2 cellular contexts compared by ENCODE assay signal in the genomic region with DNA sequence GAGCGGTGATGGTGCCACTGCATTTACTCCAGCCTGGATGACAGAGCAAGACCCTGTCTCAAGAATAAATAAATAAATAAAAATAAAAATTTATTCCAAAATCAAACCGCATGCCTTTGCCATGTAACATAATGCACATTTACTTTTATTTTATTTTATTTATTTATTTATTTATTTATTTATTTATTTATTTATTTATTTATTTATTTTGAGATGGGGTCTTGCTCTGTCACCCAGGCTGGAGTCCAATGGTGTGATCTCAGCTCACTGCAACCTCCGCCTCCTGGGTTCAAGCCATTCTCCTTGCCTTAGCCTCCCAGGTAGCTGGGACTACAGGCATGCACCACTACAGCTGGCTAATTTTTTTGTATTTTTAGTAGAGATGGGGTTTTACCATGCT.
TF ChIP-seq lines count a peak whose summit lies in the region.

No MANE protein-coding gene starts in this region.

TF ChIP-seq in A549, 52 proteins besides CTCF, POLR2A, EP300 and RAD21:
- TF ChIP-seq ZC3H11A (IDR thresholded peaks at IDR 0.05): peak; percentile 30

TF ChIP-seq in HEK293, 187 proteins besides CTCF, POLR2A, EP300 and RAD21:
- TF ChIP-seq ZBTB21 (tag by site-specific recombination; IDR thresholded peaks at IDR 0.05): peak; percentile 52
- TF ChIP-seq ZNF426 (tag by site-specific recombination; IDR thresholded peaks at IDR 0.05): peak; percentile 98
- TF ChIP-seq ZNF510 (tag by site-specific recombination; IDR thresholded peaks at IDR 0.05; ENCODE audit: insufficient replicate concordance): peak; percentile 79
- peak; percentile 83 for TF ChIP-seq ZNF140 (tag by site-specific recombination; IDR thresholded peaks at IDR 0.05)
- TF ChIP-seq GLI2 (tag by site-specific recombination; IDR thresholded peaks at IDR 0.05; ENCODE audit: borderline replicate concordance, low read depth): peak; percentile 59; the same call in 1 of the 2 replicates
- TF ChIP-seq, protein P1, sequence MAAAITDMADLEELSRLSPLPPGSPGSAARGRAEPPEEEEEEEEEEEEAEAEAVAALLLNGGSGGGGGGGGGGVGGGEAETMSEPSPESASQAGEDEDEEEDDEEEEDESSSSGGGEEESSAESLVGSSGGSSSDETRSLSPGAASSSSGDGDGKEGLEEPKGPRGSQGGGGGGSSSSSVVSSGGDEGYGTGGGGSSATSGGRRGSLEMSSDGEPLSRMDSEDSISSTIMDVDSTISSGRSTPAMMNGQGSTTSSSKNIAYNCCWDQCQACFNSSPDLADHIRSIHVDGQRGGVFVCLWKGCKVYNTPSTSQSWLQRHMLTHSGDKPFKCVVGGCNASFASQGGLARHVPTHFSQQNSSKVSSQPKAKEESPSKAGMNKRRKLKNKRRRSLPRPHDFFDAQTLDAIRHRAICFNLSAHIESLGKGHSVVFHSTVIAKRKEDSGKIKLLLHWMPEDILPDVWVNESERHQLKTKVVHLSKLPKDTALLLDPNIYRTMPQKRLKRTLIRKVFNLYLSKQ (tag by site-specific recombination; IDR thresholded peaks at IDR 0.05; ENCODE audit: borderline replicate concordance): 0 out of 2 replicates have a peak, but pooled peaks have one; percentile 83
- peak; percentile 66; the same call in 1 of the 2 replicates for TF ChIP-seq ZNF433 (tag by site-specific recombination; IDR thresholded peaks at IDR 0.05; ENCODE audit: low read depth)
- TF ChIP-seq ZNF560 (tag by site-specific recombination; IDR thresholded peaks at IDR 0.05; ENCODE audit: borderline replicate concordance): peak; percentile 71
- 0 out of 2 replicates have a peak, but pooled peaks have one; percentile 73 for TF ChIP-seq ZNF501 (tag by site-specific recombination; IDR thresholded peaks at IDR 0.05)
- TF ChIP-seq ZNF664 (tag by site-specific recombination; IDR thresholded peaks at IDR 0.05): peak; percentile 76
- TF ChIP-seq GFI1B (tag by site-specific recombination; IDR thresholded peaks at IDR 0.05): peak; percentile 48; the same call in 1 of the 2 replicates
- TF ChIP-seq ZBTB1 (tag by site-specific recombination; IDR thresholded peaks at IDR 0.05): 0 out of 2 replicates have a peak, but pooled peaks have one; percentile 67
- TF ChIP-seq, protein P2, sequence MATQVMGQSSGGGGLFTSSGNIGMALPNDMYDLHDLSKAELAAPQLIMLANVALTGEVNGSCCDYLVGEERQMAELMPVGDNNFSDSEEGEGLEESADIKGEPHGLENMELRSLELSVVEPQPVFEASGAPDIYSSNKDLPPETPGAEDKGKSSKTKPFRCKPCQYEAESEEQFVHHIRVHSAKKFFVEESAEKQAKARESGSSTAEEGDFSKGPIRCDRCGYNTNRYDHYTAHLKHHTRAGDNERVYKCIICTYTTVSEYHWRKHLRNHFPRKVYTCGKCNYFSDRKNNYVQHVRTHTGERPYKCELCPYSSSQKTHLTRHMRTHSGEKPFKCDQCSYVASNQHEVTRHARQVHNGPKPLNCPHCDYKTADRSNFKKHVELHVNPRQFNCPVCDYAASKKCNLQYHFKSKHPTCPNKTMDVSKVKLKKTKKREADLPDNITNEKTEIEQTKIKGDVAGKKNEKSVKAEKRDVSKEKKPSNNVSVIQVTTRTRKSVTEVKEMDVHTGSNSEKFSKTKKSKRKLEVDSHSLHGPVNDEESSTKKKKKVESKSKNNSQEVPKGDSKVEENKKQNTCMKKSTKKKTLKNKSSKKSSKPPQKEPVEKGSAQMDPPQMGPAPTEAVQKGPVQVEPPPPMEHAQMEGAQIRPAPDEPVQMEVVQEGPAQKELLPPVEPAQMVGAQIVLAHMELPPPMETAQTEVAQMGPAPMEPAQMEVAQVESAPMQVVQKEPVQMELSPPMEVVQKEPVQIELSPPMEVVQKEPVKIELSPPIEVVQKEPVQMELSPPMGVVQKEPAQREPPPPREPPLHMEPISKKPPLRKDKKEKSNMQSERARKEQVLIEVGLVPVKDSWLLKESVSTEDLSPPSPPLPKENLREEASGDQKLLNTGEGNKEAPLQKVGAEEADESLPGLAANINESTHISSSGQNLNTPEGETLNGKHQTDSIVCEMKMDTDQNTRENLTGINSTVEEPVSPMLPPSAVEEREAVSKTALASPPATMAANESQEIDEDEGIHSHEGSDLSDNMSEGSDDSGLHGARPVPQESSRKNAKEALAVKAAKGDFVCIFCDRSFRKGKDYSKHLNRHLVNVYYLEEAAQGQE (tag by site-specific recombination; IDR thresholded peaks at IDR 0.05): peak; percentile 75
- peak; percentile 51 for TF ChIP-seq ZNF654 (tag by site-specific recombination; IDR thresholded peaks at IDR 0.05; ENCODE audit: low read depth)
- peak; percentile 63; the same call in 1 of the 2 replicates for TF ChIP-seq ZNF629 (tag by site-specific recombination; IDR thresholded peaks at IDR 0.05)
- TF ChIP-seq, protein P3, sequence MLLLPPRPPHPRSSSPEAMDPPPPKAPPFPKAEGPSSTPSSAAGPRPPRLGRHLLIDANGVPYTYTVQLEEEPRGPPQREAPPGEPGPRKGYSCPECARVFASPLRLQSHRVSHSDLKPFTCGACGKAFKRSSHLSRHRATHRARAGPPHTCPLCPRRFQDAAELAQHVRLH (tag by site-specific recombination; IDR thresholded peaks at IDR 0.05): 0 out of 2 replicates have a peak, but pooled peaks have one; percentile 40
- TF ChIP-seq ZFP37 (tag by site-specific recombination; IDR thresholded peaks at IDR 0.05): peak; percentile 80; the same call in 1 of the 2 replicates
- 0 out of 2 replicates have a peak, but pooled peaks have one; percentile 50 for TF ChIP-seq RBAK (tag by site-specific recombination; IDR thresholded peaks at IDR 0.05)
- TF ChIP-seq SP3 (tag by site-specific recombination; IDR thresholded peaks at IDR 0.05): 0 out of 2 replicates have a peak, but pooled peaks have one; percentile 27
- peak; percentile 98 for TF ChIP-seq ZNF202 (tag by site-specific recombination; IDR thresholded peaks at IDR 0.05; ENCODE audit: borderline replicate concordance)
- 0 out of 2 replicates have a peak, but pooled peaks have one; percentile 57 for TF ChIP-seq ZNF138 (tag by site-specific recombination; IDR thresholded peaks at IDR 0.05; ENCODE audit: borderline replicate concordance)
- TF ChIP-seq ZNF223 (tag by site-specific recombination; IDR thresholded peaks at IDR 0.05): peak; percentile 68; the same call in 1 of the 2 replicates
- peak; percentile 79 for TF ChIP-seq ZNF529 (tag by site-specific recombination; IDR thresholded peaks at IDR 0.05; ENCODE audit: insufficient replicate concordance)
- peak; percentile 97 for TF ChIP-seq ZNF555 (tag by site-specific recombination; conservative IDR thresholded peaks at IDR 0.05)
- TF ChIP-seq, protein P4, sequence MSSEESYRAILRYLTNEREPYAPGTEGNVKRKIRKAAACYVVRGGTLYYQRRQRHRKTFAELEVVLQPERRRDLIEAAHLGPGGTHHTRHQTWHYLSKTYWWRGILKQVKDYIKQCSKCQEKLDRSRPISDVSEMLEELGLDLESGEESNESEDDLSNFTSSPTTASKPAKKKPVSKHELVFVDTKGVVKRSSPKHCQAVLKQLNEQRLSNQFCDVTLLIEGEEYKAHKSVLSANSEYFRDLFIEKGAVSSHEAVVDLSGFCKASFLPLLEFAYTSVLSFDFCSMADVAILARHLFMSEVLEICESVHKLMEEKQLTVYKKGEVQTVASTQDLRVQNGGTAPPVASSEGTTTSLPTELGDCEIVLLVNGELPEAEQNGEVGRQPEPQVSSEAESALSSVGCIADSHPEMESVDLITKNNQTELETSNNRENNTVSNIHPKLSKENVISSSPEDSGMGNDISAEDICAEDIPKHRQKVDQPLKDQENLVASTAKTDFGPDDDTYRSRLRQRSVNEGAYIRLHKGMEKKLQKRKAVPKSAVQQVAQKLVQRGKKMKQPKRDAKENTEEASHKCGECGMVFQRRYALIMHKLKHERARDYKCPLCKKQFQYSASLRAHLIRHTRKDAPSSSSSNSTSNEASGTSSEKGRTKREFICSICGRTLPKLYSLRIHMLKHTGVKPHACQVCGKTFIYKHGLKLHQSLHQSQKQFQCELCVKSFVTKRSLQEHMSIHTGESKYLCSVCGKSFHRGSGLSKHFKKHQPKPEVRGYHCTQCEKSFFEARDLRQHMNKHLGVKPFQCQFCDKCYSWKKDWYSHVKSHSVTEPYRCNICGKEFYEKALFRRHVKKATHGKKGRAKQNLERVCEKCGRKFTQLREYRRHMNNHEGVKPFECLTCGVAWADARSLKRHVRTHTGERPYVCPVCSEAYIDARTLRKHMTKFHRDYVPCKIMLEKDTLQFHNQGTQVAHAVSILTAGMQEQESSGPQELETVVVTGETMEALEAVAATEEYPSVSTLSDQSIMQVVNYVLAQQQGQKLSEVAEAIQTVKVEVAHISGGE (tag by site-specific recombination; conservative IDR thresholded peaks at IDR 0.05; ENCODE audit: low read depth): peak; percentile 87
- TF ChIP-seq ZNF394 (tag by site-specific recombination; IDR thresholded peaks at IDR 0.05; ENCODE audit: borderline replicate concordance): peak; percentile 98
- 0 out of 2 replicates have a peak, but pooled peaks have one; percentile 34 for TF ChIP-seq KLF7 (tag by site-specific recombination; IDR thresholded peaks at IDR 0.05; ENCODE audit: borderline replicate concordance)
- TF ChIP-seq, protein P5, sequence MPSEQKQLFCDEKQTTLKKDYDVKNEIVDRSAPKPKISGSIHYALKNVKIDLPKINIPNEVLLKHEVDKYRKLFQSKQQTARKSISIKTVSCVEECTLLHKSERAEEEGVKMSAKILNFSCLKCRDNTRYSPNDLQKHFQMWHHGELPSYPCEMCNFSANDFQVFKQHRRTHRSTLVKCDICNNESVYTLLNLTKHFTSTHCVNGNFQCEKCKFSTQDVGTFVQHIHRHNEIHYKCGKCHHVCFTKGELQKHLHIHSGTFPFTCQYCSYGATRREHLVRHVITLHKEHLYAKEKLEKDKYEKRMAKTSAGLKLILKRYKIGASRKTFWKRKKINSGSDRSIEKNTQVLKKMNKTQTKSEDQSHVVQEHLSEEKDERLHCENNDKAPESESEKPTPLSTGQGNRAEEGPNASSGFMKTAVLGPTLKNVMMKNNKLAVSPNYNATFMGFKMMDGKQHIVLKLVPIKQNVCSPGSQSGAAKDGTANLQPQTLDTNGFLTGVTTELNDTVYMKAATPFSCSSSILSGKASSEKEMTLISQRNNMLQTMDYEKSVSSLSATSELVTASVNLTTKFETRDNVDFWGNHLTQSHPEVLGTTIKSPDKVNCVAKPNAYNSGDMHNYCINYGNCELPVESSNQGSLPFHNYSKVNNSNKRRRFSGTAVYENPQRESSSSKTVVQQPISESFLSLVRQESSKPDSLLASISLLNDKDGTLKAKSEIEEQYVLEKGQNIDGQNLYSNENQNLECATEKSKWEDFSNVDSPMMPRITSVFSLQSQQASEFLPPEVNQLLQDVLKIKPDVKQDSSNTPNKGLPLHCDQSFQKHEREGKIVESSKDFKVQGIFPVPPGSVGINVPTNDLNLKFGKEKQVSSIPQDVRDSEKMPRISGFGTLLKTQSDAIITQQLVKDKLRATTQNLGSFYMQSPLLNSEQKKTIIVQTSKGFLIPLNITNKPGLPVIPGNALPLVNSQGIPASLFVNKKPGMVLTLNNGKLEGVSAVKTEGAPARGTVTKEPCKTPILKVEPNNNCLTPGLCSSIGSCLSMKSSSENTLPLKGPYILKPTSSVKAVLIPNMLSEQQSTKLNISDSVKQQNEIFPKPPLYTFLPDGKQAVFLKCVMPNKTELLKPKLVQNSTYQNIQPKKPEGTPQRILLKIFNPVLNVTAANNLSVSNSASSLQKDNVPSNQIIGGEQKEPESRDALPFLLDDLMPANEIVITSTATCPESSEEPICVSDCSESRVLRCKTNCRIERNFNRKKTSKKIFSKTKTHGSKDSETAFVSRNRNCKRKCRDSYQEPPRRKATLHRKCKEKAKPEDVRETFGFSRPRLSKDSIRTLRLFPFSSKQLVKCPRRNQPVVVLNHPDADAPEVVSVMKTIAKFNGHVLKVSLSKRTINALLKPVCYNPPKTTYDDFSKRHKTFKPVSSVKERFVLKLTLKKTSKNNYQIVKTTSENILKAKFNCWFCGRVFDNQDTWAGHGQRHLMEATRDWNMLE (tag by site-specific recombination; conservative IDR thresholded peaks at IDR 0.05; ENCODE audit: low read depth): peak; percentile 96
- TF ChIP-seq ZXDB (tag by site-specific recombination; IDR thresholded peaks at IDR 0.05): peak; percentile 81
- peak; percentile 88 for TF ChIP-seq ZBTB8A (tag by site-specific recombination; IDR thresholded peaks at IDR 0.05)
- 0 out of 2 replicates have a peak, but pooled peaks have one; percentile 19 for TF ChIP-seq ZNF341 (tag by site-specific recombination; IDR thresholded peaks at IDR 0.05; ENCODE audit: low read depth)
- peak; percentile 83 for TF ChIP-seq ZNF623 (tag by site-specific recombination; IDR thresholded peaks at IDR 0.05)
- peak; percentile 80 for TF ChIP-seq ZNF266 (tag by site-specific recombination; IDR thresholded peaks at IDR 0.05; ENCODE audit: low read depth)
- 0 out of 2 replicates have a peak, but pooled peaks have one; percentile 56 for TF ChIP-seq ZNF19 (tag by site-specific recombination; IDR thresholded peaks at IDR 0.05; ENCODE audit: low read depth)
- TF ChIP-seq ZNF292 (tag by site-specific recombination; IDR thresholded peaks at IDR 0.05; ENCODE audit: borderline replicate concordance, low read depth): 0 out of 2 replicates have a peak, but pooled peaks have one; percentile 50
- TF ChIP-seq, protein P6, sequence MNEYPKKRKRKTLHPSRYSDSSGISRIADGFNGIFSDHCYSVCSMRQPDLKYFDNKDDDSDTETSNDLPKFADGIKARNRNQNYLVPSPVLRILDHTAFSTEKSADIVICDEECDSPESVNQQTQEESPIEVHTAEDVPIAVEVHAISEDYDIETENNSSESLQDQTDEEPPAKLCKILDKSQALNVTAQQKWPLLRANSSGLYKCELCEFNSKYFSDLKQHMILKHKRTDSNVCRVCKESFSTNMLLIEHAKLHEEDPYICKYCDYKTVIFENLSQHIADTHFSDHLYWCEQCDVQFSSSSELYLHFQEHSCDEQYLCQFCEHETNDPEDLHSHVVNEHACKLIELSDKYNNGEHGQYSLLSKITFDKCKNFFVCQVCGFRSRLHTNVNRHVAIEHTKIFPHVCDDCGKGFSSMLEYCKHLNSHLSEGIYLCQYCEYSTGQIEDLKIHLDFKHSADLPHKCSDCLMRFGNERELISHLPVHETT (tag by site-specific recombination; IDR thresholded peaks at IDR 0.05): 0 out of 2 replicates have a peak, but pooled peaks have one; percentile 56
- 0 out of 2 replicates have a peak, but pooled peaks have one; percentile 37 for TF ChIP-seq ZNF791 (tag by site-specific recombination; IDR thresholded peaks at IDR 0.05)
- TF ChIP-seq ZNF558 (tag by site-specific recombination; IDR thresholded peaks at IDR 0.05): peak; percentile 86
- TF ChIP-seq ZNF366 (tag by site-specific recombination; conservative IDR thresholded peaks at IDR 0.05): 0 out of 2 replicates have a peak, but pooled peaks have one; percentile 25
